In the genomic region with DNA sequence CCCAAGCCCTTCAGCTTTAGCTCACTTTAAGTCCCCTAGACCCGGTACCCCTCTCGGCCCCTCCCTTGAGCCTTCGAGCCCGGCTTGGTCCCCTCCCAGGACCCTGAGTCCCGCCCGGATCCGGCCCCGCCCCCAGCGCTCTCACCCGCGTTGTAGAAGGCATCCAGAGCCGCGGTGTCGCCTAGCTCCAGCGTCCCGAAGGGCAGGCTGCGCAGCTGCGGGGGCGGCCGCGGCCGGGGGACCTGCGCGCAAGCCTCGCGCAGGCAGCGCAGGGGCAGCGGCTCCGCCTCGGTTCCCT, we compare ENCODE assay signal across 8 cellular contexts. TPM values are rescaled to one million over a fixed set of nuclear protein-coding genes. Genes with fewer than 3 reads are reported as not detected.
A peak's percentile ranks its signal among the peaks of the same experiment; 100 is the strongest.
DNase-seq lines count a peak whose midpoint lies in the region; ATAC-seq and TF ChIP-seq lines count a peak whose summit lies in the region.

No MANE protein-coding gene starts in this region.

- no peak for TF ChIP-seq CTCF in mucosa of descending colon (IDR thresholded peaks at IDR 0.05)

- no peaks in the 10 kb centered on the region for H3K27me3 ChIP-seq in NT2/D1 (ENCODE audit: insufficient read depth, insufficient read length)

- peak overlapping the region; percentile 85 for H3K9ac ChIP-seq in NT2/D1 (ENCODE audit: insufficient read length, low read depth)

- H3K27ac ChIP-seq in epithelial cell of prostate: peak overlapping the region; percentile 95

- H3K36me3 ChIP-seq in NT2/D1 (ENCODE audit: insufficient read depth, insufficient read length, low read length) (peaks cover 21% of the 10 kb centered on the region), mucosa of descending colon (ENCODE audit: low read depth) (no peaks in the 10 kb centered on the region)

- peak; percentile 34 for ATAC-seq in HG03432 (IDR thresholded peaks at IDR 0.05; ENCODE audit: unreplicated experiment)
- peak; percentile 59 for ATAC-seq in mucosa of descending colon
- no peak for ATAC-seq in HG03378 (IDR thresholded peaks at IDR 0.05; ENCODE audit: unreplicated experiment)

- DNase-seq in GM03348 (ENCODE audit: low spot score) (peak; percentile 89), NT2/D1 (ENCODE audit: low read depth, low spot score) (peak; percentile 66), epithelial cell of prostate (ENCODE audit: low read depth, low spot score) (no peak), mucosa of descending colon (peak; percentile 86 to 92 (median 90))
- DNase-seq in activated T-cell treated with anti-CD3 and anti-CD28 coated beads, Interleukin-2, amount 50 U/mL, for 1 hour: peak; percentile 74
- DNase-seq in stimulated activated CD8-positive, alpha-beta memory T cell treated with anti-CD3 and anti-CD28 coated beads, Interleukin-7, amount 100 ng/mL, for 1 hour (ENCODE audit: low read depth in 2 of 2): peak; percentile 27 to 49

- intact Hi-C loops in mucosa of descending colon (cut with DNase I, micrococcal nuclease): no loop called here

- H3K9me3 ChIP-seq in NT2/D1 (ENCODE audit: insufficient read depth, low read length) (no peaks in the 10 kb centered on the region), mucosa of descending colon (no peaks in the 10 kb centered on the region)

- H3K4me1 ChIP-seq in NT2/D1 (ENCODE audit: insufficient read depth, insufficient read length): peaks cover 24% of the 10 kb centered on the region
- H3K4me1 ChIP-seq in mucosa of descending colon (ENCODE audit: low read depth): peaks cover 7% of the 10 kb centered on the region

- H3K4me3 ChIP-seq in NT2/D1 (ENCODE audit: insufficient read length, low read depth) (peak overlapping the region; percentile 69), mucosa of descending colon (peak overlapping the region; percentile 22)

RNA-seq across cellular contexts. Expression of a gene that starts 0.7 kb away (rescaled TPM):
- 10 to 100 TPM; 18.5 to 38.5 (median 28.5) TPM for total RNA-seq in mucosa of descending colon

RNA-seq across cellular contexts. Expression of a gene that starts 8.6 kb away (rescaled TPM):
- total RNA-seq in mucosa of descending colon: under 1 TPM in 2 of 3 donors, not detected in 1; 0.60 to 0.79 TPM

RNA-seq across cellular contexts. Expression of a gene that starts 17.1 kb away (rescaled TPM):
- 1 to 10 TPM in 1 of 3 donors, under 1 TPM in 2; 0.29 to 1.3 (median 0.51) TPM for total RNA-seq in mucosa of descending colon

RNA-seq across cellular contexts. Expression of a gene that starts 24.2 kb away (rescaled TPM):
- total RNA-seq in mucosa of descending colon: 1 to 10 TPM; 4.2 to 9.7 (median 8.7) TPM

RNA-seq across cellular contexts. Expression of a gene that starts 26.4 kb away (rescaled TPM):
- total RNA-seq in mucosa of descending colon: under 1 TPM in 1 of 3 donors, not detected in 2; 0.14 TPM
